30 cellular contexts compared by ENCODE assay signal in the genomic region with DNA sequence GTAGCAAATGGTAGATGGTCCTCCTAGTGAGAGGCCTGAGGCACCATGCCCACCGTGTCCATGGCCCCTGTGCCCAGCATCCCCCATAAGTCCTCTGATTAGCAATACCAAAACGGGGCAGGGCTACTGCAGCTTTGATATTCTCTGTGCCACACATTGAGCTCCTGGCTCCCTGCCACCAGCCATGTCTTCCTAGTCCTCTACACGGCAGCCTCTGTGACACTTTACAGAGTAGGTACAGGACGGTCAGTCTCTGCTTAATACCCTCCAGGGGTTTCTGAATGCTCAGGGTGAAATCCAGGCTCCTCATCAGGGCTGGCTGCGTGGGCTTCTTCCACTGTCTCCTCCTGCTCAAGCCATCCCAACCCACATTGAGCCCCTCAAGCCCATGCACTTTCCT.
"Had no signal": no experiment of that assay in that cellular context is flagged by ENCODE, and none has a peak within 500 bp of the region (broad histone marks: within the 10 kb centered on the region; RNA-seq: fewer than 3 reads in every experiment).

No MANE protein-coding gene starts in this region.

- H3K4me3 Mint-ChIP-seq: activated B cell treated with CpG ODN at 0.5 μM for 24 hours; activated CD4-positive, alpha-beta T cell treated with anti-CD3 and anti-CD28 coated beads for 36 hours; activated CD4-positive, alpha-beta T cell treated with anti-CD3 and anti-CD28 coated beads, Interleukin-2, amount 10 ng/mL, durations not matched to agents 7 days and 5 days; activated CD8-positive, alpha-beta memory T cell treated with anti-CD3 and anti-CD28 coated beads, Interleukin-2, amount 10 ng/mL, durations not matched to agents 7 days and 5 days; activated CD8-positive, alpha-beta T cell treated with anti-CD3 and anti-CD28 coated beads, Interleukin-2, amount 10 ng/mL, durations not matched to agents 7 days and 5 days; activated naive CD4-positive, alpha-beta T cell treated with anti-CD3 and anti-CD28 coated beads, Interleukin-2, amount 10 ng/mL, durations not matched to agents 7 days and 5 days; activated naive CD4-positive, alpha-beta T cell treated with anti-CD3 and anti-CD28 coated beads, Interleukin-2, amount 50 U/mL, for 24 hours; activated naive CD8-positive, alpha-beta T cell; brain; central memory CD8-positive, alpha-beta T cell; T-cell; T-helper 2 cell treated with Interferon-gamma antibody and Interleukin-4, amounts not matched to agents 5 μg/mL and 100 μg/mL, for 36 hours had no signal

- H3K27ac Mint-ChIP-seq: activated B cell treated with CpG ODN at 0.5 μM for 24 hours; activated CD4-positive, alpha-beta T cell treated with anti-CD3 and anti-CD28 coated beads, Interleukin-2, amount 10 ng/mL, durations not matched to agents 7 days and 5 days; activated CD8-positive, alpha-beta memory T cell treated with anti-CD3 and anti-CD28 coated beads, Interleukin-2, amount 10 ng/mL, durations not matched to agents 7 days and 5 days; activated CD8-positive, alpha-beta T cell treated with anti-CD3 and anti-CD28 coated beads, Interleukin-2, amount 10 ng/mL, durations not matched to agents 7 days and 5 days; activated naive CD4-positive, alpha-beta T cell treated with anti-CD3 and anti-CD28 coated beads, Interleukin-2, amount 10 ng/mL, durations not matched to agents 7 days and 5 days; activated naive CD4-positive, alpha-beta T cell treated with anti-CD3 and anti-CD28 coated beads, Interleukin-2, amount 50 U/mL, for 24 hours; activated naive CD8-positive, alpha-beta T cell; activated T-helper 2 cell treated with anti-CD3 and anti-CD28 coated beads, Interferon-gamma antibody, Interleukin-2, Interleukin-4, amounts not matched to agents 10 μg/mL and 5 μg/mL and 100 μg/mL, durations not matched to agents 14 hours and 24 hours and 36 hours; brain; T-cell; T-helper 2 cell treated with Interferon-gamma antibody and Interleukin-4, amounts not matched to agents 5 μg/mL and 100 μg/mL, for 36 hours had no signal

- ATAC-seq: activated CD4-positive, alpha-beta T cell treated with anti-CD3 and anti-CD28 coated beads for 36 hours; activated CD8-positive, alpha-beta memory T cell treated with anti-CD3 and anti-CD28 coated beads, Interleukin-2, amount 10 ng/mL, durations not matched to agents 7 days and 5 days; activated CD8-positive, alpha-beta T cell treated with anti-CD3 and anti-CD28 coated beads, Interleukin-2, amount 10 ng/mL, durations not matched to agents 7 days and 5 days; T-cell had no signal

- FAIRE-seq: bronchial epithelial cell, TTC549 had no signal

- H3K9me3 Mint-ChIP-seq: activated B cell treated with CpG ODN at 0.5 μM for 24 hours; activated CD4-positive, alpha-beta T cell treated with anti-CD3 and anti-CD28 coated beads, Interleukin-2, amount 10 ng/mL, durations not matched to agents 7 days and 5 days; activated naive CD4-positive, alpha-beta T cell treated with anti-CD3 and anti-CD28 coated beads, Interleukin-2, amount 10 ng/mL, durations not matched to agents 7 days and 5 days; activated naive CD4-positive, alpha-beta T cell treated with anti-CD3 and anti-CD28 coated beads, Interleukin-2, amount 50 U/mL, for 24 hours; activated T-helper 2 cell treated with anti-CD3 and anti-CD28 coated beads, Interferon-gamma antibody, Interleukin-2, Interleukin-4, amounts not matched to agents 10 μg/mL and 5 μg/mL and 100 μg/mL, durations not matched to agents 14 hours and 24 hours and 36 hours; brain; central memory CD8-positive, alpha-beta T cell; T-cell; T-helper 2 cell treated with Interferon-gamma antibody and Interleukin-4, amounts not matched to agents 5 μg/mL and 100 μg/mL, for 36 hours had no signal

- H3K27me3 Mint-ChIP-seq: activated B cell treated with CpG ODN at 0.5 μM for 24 hours; activated CD4-positive, alpha-beta T cell treated with anti-CD3 and anti-CD28 coated beads for 36 hours; activated CD4-positive, alpha-beta T cell treated with anti-CD3 and anti-CD28 coated beads, Interleukin-2, amount 10 ng/mL, durations not matched to agents 7 days and 5 days; activated CD8-positive, alpha-beta memory T cell treated with anti-CD3 and anti-CD28 coated beads, Interleukin-2, amount 10 ng/mL, durations not matched to agents 7 days and 5 days; activated naive CD4-positive, alpha-beta T cell treated with anti-CD3 and anti-CD28 coated beads, Interleukin-2, amount 10 ng/mL, durations not matched to agents 7 days and 5 days; activated naive CD4-positive, alpha-beta T cell treated with anti-CD3 and anti-CD28 coated beads, Interleukin-2, amount 50 U/mL, for 24 hours; activated naive CD8-positive, alpha-beta T cell; central memory CD8-positive, alpha-beta T cell; T-cell had no signal

- H3K4me1 Mint-ChIP-seq: brain; central memory CD8-positive, alpha-beta T cell had no signal

- DNase-seq: activated B cell treated with CpG ODN at 0.5 μM for 24 hours; activated CD4-positive, alpha-beta T cell treated with anti-CD3 and anti-CD28 coated beads for 1 hour; activated CD4-positive, alpha-beta T cell treated with anti-CD3 and anti-CD28 coated beads for 36 hours; activated CD4-positive, alpha-beta T cell treated with anti-CD3 and anti-CD28 coated beads for 48 hours; activated CD4-positive, alpha-beta T cell treated with anti-CD3 and anti-CD28 coated beads, Interleukin-2, amount 10 ng/mL, durations not matched to agents 7 days and 5 days; activated CD4-positive, alpha-beta T cell treated with anti-CD3 and anti-CD28 coated beads, Interleukin-2, amount 50 U/mL, for 48 hours; activated CD8-positive, alpha-beta memory T cell treated with anti-CD3 and anti-CD28 coated beads for 24 hours; activated CD8-positive, alpha-beta memory T cell treated with anti-CD3 and anti-CD28 coated beads, Interleukin-2, amount 10 ng/mL, durations not matched to agents 7 days and 5 days; activated CD8-positive, alpha-beta memory T cell treated with anti-CD3 and anti-CD28 coated beads, Interleukin-2, amount 50 U/mL, for 48 hours; activated CD8-positive, alpha-beta T cell treated with anti-CD3 and anti-CD28 coated beads, Interleukin-2, amount 10 ng/mL, durations not matched to agents 7 days and 5 days; activated effector memory CD4-positive, alpha-beta T cell treated with Interleukin-2 at 50 U/mL for 16 hours; activated gamma-delta T cell; activated naive CD4-positive, alpha-beta T cell treated with anti-CD3 and anti-CD28 coated beads, Interleukin-2, amount 10 ng/mL, durations not matched to agents 7 days and 5 days; activated naive CD4-positive, alpha-beta T cell treated with Interleukin-2 at 50 U/mL for 16 hours; activated T-cell treated with anti-CD3 and anti-CD28 coated beads, Interleukin-2, amount 50 U/mL, for 48 hours; amygdala; anterior cingulate cortex; caudate nucleus; cerebellar nuclear complex; T-cell; T-helper 2 cell; T-helper 9 cell had no signal
